ENCODE assay signal across 26 cellular contexts in the genomic region with DNA sequence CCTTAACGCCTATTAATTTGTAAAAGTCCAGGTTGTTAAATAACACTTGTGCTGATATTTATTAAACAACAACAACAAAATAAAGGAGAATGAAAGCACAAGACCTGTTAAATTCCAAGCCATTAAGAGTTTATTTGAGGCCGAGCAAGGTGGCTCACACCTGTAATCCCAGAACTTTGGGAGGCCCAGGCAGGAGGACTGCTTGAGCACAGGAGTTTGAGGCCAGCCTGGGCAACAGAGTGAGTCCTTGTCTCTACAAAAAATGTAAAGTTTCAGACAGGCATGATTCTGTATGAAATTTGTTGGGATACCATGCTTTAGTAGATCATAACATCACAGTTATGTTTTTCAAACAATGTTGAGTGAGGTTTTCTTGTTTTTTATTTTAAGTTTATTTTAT.
"Had no signal": no experiment of that assay in that cellular context is flagged by ENCODE, and none has a peak within 500 bp of the region (broad histone marks: within the 10 kb centered on the region; RNA-seq: fewer than 3 reads in every experiment).

No MANE protein-coding gene starts in this region.

- ATAC-seq: activated CD4-positive, CD25-positive, alpha-beta regulatory T cell treated with anti-CD3 and anti-CD28 coated beads, Interleukin-2, amount 50 U/mL, for 24 hours; activated CD8-positive, alpha-beta memory T cell treated with anti-CD3 and anti-CD28 coated beads, Interleukin-2, amount 10 ng/mL, durations not matched to agents 7 days and 5 days; body of pancreas; gastrocnemius medialis; mucosa of descending colon; natural killer cell treated with Interleukin-12 subunit alpha and Interleukin-12 subunit beta and Interleukin-15 and Interleukin-18, amount 100 ng/mL, for 72 hours; right cardiac atrium; upper lobe of right lung had no signal

- H3K36me3 Mint-ChIP-seq: natural killer cell treated with Interleukin-12 subunit alpha and Interleukin-12 subunit beta and Interleukin-15 and Interleukin-18, amount 100 ng/mL, for 72 hours had no signal

- H3K4me3 ChIP-seq: adrenal gland, body of pancreas, gastrocnemius medialis, left ventricle myocardium inferior, lung, mucosa of descending colon, stomach, thyroid gland, upper lobe of right lung had no signal

- DNase-seq: activated CD4-positive, alpha-beta memory T cell treated with anti-CD3 and anti-CD28 coated beads, Interleukin-2, amount 10 ng/mL, durations not matched to agents 7 days and 5 days; activated CD4-positive, alpha-beta T cell treated with anti-CD3 and anti-CD28 coated beads, Interleukin-2, amount 10 ng/mL, durations not matched to agents 7 days and 5 days; activated CD8-positive, alpha-beta memory T cell treated with anti-CD3 and anti-CD28 coated beads, Interleukin-2, amount 10 ng/mL, durations not matched to agents 7 days and 5 days; activated gamma-delta T cell; activated naive CD4-positive, alpha-beta T cell treated with anti-CD3 and anti-CD28 coated beads, Interleukin-2, amount 10 ng/mL, durations not matched to agents 7 days and 5 days; activated T-cell treated with anti-CD3 and anti-CD28 coated beads for 4 hours; adrenal gland; aorta; body of pancreas; effector CD8-positive, alpha-beta T cell; gastrocnemius medialis; glutamatergic neuron; left ventricle myocardium inferior; mucosa of descending colon; posterior cingulate gyrus; right cardiac atrium; stimulated activated CD4-positive, alpha-beta T cell treated with anti-CD3 and anti-CD28 coated beads, Interleukin-4, amount 100 ng/mL, for 1 hour; stomach; T-helper 9 cell; thyroid gland; upper lobe of right lung had no signal

- H3K27ac ChIP-seq: adrenal gland, body of pancreas, gastrocnemius medialis, left ventricle myocardium inferior, stomach, thyroid gland, upper lobe of right lung, VCaP had no signal

- H3K9me3 ChIP-seq: adrenal gland, body of pancreas, gastrocnemius medialis, mucosa of descending colon, stomach, thyroid gland, upper lobe of right lung had no signal

- H3K9me3 Mint-ChIP-seq: activated CD4-positive, alpha-beta memory T cell treated with anti-CD3 and anti-CD28 coated beads, Interleukin-2, amount 10 ng/mL, durations not matched to agents 7 days and 5 days; activated CD4-positive, alpha-beta T cell treated with anti-CD3 and anti-CD28 coated beads, Interleukin-2, amount 10 ng/mL, durations not matched to agents 7 days and 5 days; activated naive CD4-positive, alpha-beta T cell treated with anti-CD3 and anti-CD28 coated beads, Interleukin-2, amount 10 ng/mL, durations not matched to agents 7 days and 5 days; activated T-helper 1 cell treated with anti-CD3 and anti-CD28 coated beads, Interleukin-12 subunit alpha, Interleukin-12 subunit beta, Interleukin-2, Interleukin-4 antibody, amounts not matched to agents 30 ng/mL and 10 ng/mL and 1 ng/mL, durations not matched to agents 14 hours and 24 hours and 36 hours; natural killer cell treated with Interleukin-12 subunit alpha and Interleukin-12 subunit beta and Interleukin-15 and Interleukin-18, amount 100 ng/mL, for 72 hours had no signal

- H3K36me3 ChIP-seq: adrenal gland, gastrocnemius medialis, left ventricle myocardium inferior, stomach, thyroid gland, upper lobe of right lung had no signal

- H3K27me3 ChIP-seq: adrenal gland, body of pancreas, gastrocnemius medialis, stomach, thyroid gland, upper lobe of right lung had no signal

- H3K27me3 Mint-ChIP-seq: activated CD4-positive, alpha-beta memory T cell treated with anti-CD3 and anti-CD28 coated beads, Interleukin-2, amount 10 ng/mL, durations not matched to agents 7 days and 5 days; activated CD4-positive, alpha-beta T cell treated with anti-CD3 and anti-CD28 coated beads, Interleukin-2, amount 10 ng/mL, durations not matched to agents 7 days and 5 days; activated CD8-positive, alpha-beta memory T cell treated with anti-CD3 and anti-CD28 coated beads, Interleukin-2, amount 10 ng/mL, durations not matched to agents 7 days and 5 days; activated naive CD4-positive, alpha-beta T cell treated with anti-CD3 and anti-CD28 coated beads, Interleukin-2, amount 10 ng/mL, durations not matched to agents 7 days and 5 days; natural killer cell treated with Interleukin-12 subunit alpha and Interleukin-12 subunit beta and Interleukin-15 and Interleukin-18, amount 100 ng/mL, for 72 hours had no signal

- H3K27ac Mint-ChIP-seq: activated CD4-positive, alpha-beta memory T cell treated with anti-CD3 and anti-CD28 coated beads, Interleukin-2, amount 10 ng/mL, durations not matched to agents 7 days and 5 days; activated CD4-positive, alpha-beta T cell treated with anti-CD3 and anti-CD28 coated beads, Interleukin-2, amount 10 ng/mL, durations not matched to agents 7 days and 5 days; activated CD8-positive, alpha-beta memory T cell treated with anti-CD3 and anti-CD28 coated beads, Interleukin-2, amount 10 ng/mL, durations not matched to agents 7 days and 5 days; activated naive CD4-positive, alpha-beta T cell treated with anti-CD3 and anti-CD28 coated beads, Interleukin-2, amount 10 ng/mL, durations not matched to agents 7 days and 5 days had no signal

- H3K4me3 Mint-ChIP-seq: activated CD4-positive, alpha-beta memory T cell treated with anti-CD3 and anti-CD28 coated beads, Interleukin-2, amount 10 ng/mL, durations not matched to agents 7 days and 5 days; activated CD4-positive, alpha-beta T cell treated with anti-CD3 and anti-CD28 coated beads, Interleukin-2, amount 10 ng/mL, durations not matched to agents 7 days and 5 days; activated CD8-positive, alpha-beta memory T cell treated with anti-CD3 and anti-CD28 coated beads, Interleukin-2, amount 10 ng/mL, durations not matched to agents 7 days and 5 days; activated naive CD4-positive, alpha-beta T cell treated with anti-CD3 and anti-CD28 coated beads, Interleukin-2, amount 10 ng/mL, durations not matched to agents 7 days and 5 days; activated T-helper 1 cell treated with anti-CD3 and anti-CD28 coated beads, Interleukin-12 subunit alpha, Interleukin-12 subunit beta, Interleukin-2, Interleukin-4 antibody, amounts not matched to agents 30 ng/mL and 10 ng/mL and 1 ng/mL, durations not matched to agents 14 hours and 24 hours and 36 hours; natural killer cell treated with Interleukin-12 subunit alpha and Interleukin-12 subunit beta and Interleukin-15 and Interleukin-18, amount 100 ng/mL, for 72 hours had no signal
